23 cellular contexts compared by ENCODE assay signal in genomic region chr4:115058533-115058932, GRCh38.
"Had no signal": no experiment of that assay in that cellular context is flagged by ENCODE, and none has a peak within 500 bp of the region (broad histone marks: within the 10 kb centered on the region; RNA-seq: fewer than 3 reads in every experiment).

No MANE protein-coding gene starts in this region.

- H3K4me3 ChIP-seq: coronary artery, dorsolateral prefrontal cortex had no signal

- ATAC-seq: activated T-cell treated with anti-CD3 and anti-CD28 coated beads, Interleukin-2, amount 50 U/mL, for 4 hours; activated T-helper 17 cell treated with anti-CD3 and anti-CD28 coated beads, Interleukin-2, amount 50 U/mL, for 72 hours; esophagus mucosa had no signal

- DNase-seq: activated CD4-positive, alpha-beta memory T cell treated with anti-CD3 and anti-CD28 coated beads, Interleukin-2, amount 10 ng/mL, durations not matched to agents 7 days and 5 days; activated CD4-positive, alpha-beta T cell treated with anti-CD3 and anti-CD28 coated beads for 1 hour; activated CD4-positive, alpha-beta T cell treated with anti-CD3 and anti-CD28 coated beads for 4 hours; activated CD4-positive, alpha-beta T cell treated with anti-CD3 and anti-CD28 coated beads, Interleukin-2, amount 10 ng/mL, durations not matched to agents 7 days and 5 days; activated CD4-positive, alpha-beta T cell treated with anti-CD3 and anti-CD28 coated beads, Interleukin-2, amount 50 U/mL, for 4 hours; activated CD8-positive, alpha-beta memory T cell treated with anti-CD3 and anti-CD28 coated beads, Interleukin-2, amount 50 U/mL, for 48 hours; activated effector memory CD4-positive, alpha-beta T cell treated with Interleukin-2 at 50 U/mL for 16 hours; activated gamma-delta T cell treated with Interleukin-2 at 50 U/mL for 16 hours; activated naive CD4-positive, alpha-beta T cell treated with anti-CD3 and anti-CD28 coated beads, Interleukin-2, amount 50 U/mL, for 16 hours; activated naive CD4-positive, alpha-beta T cell treated with Interleukin-2 at 50 U/mL for 16 hours; activated T-cell treated with anti-CD3 and anti-CD28 coated beads for 4 hours; activated T-cell treated with anti-CD3 and anti-CD28 coated beads, Interleukin-2, amount 50 U/mL, for 4 hours; amniotic stem cell; anterior cingulate cortex; dorsolateral prefrontal cortex; effector memory CD4-positive, alpha-beta T cell; endodermal cell; head of caudate nucleus; hippocampal formation had no signal

- H3K27ac ChIP-seq: brain microvascular endothelial cell, coronary artery, dorsolateral prefrontal cortex had no signal

- H3K36me3 ChIP-seq: brain microvascular endothelial cell had no signal

- H3K27me3 ChIP-seq: brain microvascular endothelial cell had no signal
